ENCODE assay signal across 8 cellular contexts in the genomic region with DNA sequence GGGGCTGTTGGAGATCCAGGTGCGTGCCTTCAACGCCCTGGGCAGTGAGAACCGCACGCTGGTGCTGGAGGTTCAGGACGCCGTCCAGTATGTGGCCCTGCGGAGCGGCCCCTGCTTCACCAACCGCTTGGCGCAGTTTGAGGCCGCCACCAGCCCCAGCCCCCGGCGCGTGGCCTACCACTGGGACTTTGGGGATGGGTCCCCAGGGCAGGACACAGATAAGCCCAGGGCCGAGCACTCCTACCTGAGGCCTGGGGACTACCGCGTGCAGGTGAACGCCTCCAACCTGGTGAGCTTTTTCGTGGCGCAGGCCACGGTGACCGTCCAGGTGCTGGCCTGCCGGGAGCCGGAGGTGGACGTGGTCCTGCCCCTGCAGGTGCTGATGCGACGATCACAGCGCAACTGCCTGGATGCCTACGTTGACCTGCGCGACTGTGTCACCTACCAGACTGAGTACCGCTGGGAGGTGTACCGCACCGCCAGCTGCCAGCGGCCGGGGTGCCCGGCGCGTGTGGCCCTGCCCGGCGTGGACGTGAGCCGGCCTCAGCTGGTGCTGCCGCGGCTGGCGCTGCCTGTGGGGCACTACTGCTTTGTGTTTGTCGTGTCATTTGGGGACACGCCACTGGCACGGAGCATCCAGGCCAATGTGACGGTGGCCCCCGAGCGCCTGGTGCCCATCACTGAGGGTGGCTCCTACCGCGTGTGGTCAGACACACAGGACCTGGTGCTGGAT. TPM values are rescaled to one million over a fixed set of nuclear protein-coding genes. Genes with fewer than 3 reads are reported as not detected.
DNase-seq lines count a peak whose midpoint lies in the region; ATAC-seq, FAIRE-seq and TF ChIP-seq lines count a peak whose summit lies in the region.
"Not testable (repeated sequence)": the region's sequence is repeated elsewhere in the genome, so short reads cannot be mapped to it uniquely, and the experiment has no call there.

No MANE protein-coding gene starts in this region.

- H3K4me1 Mint-ChIP-seq in endothelial cell (ENCODE audit: unreplicated experiment); osteocyte (ENCODE audit: unreplicated experiment); stimulated activated effector memory CD8-positive, alpha-beta T cell treated with anti-CD3 and anti-CD28 coated beads, Interleukin-12 subunit alpha, Interleukin-12 subunit beta, amount 100 ng/mL, for 72 hours: not testable (repeated sequence)

- H3K27ac Mint-ChIP-seq in endothelial cell (ENCODE audit: unreplicated experiment); osteocyte (ENCODE audit: unreplicated experiment); stimulated activated effector memory CD8-positive, alpha-beta T cell treated with anti-CD3 and anti-CD28 coated beads, Interleukin-12 subunit alpha, Interleukin-12 subunit beta, amount 100 ng/mL, for 72 hours: not testable (repeated sequence)

- not testable (repeated sequence) for FAIRE-seq in HepG2 (lab: Jason Lieb, UNC)

- TF ChIP-seq EP300 in HepG2 (IDR thresholded peaks at IDR 0.05; ENCODE audit: low read depth in 2 of 2, low read length in 2 of 2); HepG2 (CRISPR knock-in tag; IDR thresholded peaks at IDR 0.05; ENCODE audit: borderline replicate concordance): not testable (repeated sequence)

- WGBS in HepG2 (ENCODE audit: low lambda C conversion rate) = 61% methylated on average over 11 of the region's 54 CpGs
- 97 to 98% methylated on average over 27 to 38 of the region's 54 CpGs for WGBS in aorta, 2 donors

- not testable (repeated sequence) for H3K27me3 ChIP-seq in MG63; left ventricle myocardium inferior (ENCODE audit: low read depth); HepG2 (ENCODE audit: control insufficient read depth in 1 of 2, insufficient read depth in 2 of 2, low read length in 2 of 2); aorta (ENCODE audit: control insufficient read depth in 1 of 2, insufficient read depth in 2 of 2, low read length in 1 of 2)

- H3K27me3 Mint-ChIP-seq in endothelial cell (ENCODE audit: unreplicated experiment); osteocyte (ENCODE audit: unreplicated experiment): not testable (repeated sequence)

- not testable (repeated sequence) for H3K36me3 Mint-ChIP-seq in endothelial cell (ENCODE audit: low read depth, unreplicated experiment); osteocyte (ENCODE audit: unreplicated experiment); stimulated activated effector memory CD8-positive, alpha-beta T cell treated with anti-CD3 and anti-CD28 coated beads, Interleukin-12 subunit alpha, Interleukin-12 subunit beta, amount 100 ng/mL, for 72 hours

- not testable (repeated sequence) for BruUV-seq in HepG2 (replicated peaks; lab: Mats Ljungman, UMichigan)

- DNase-seq in MG63 (peak; percentile 0), endothelial cell (ENCODE audit: low spot score) (peak; percentile 2), left ventricle myocardium inferior (peak; percentile 13), osteocyte (ENCODE audit: extremely low spot score, unreplicated experiment) (peak; percentile 85), aorta (peak; percentile 43 to 77)
- peak; percentile 46 for DNase-seq in activated CD8-positive, alpha-beta memory T cell treated with anti-CD3 and anti-CD28 coated beads, Interleukin-2, amount 50 U/mL, for 48 hours
- not testable (repeated sequence) for DNase-seq in HepG2 (ENCODE audit: low spot score)
- DNase-seq in stimulated activated effector memory CD8-positive, alpha-beta T cell treated with anti-CD3 and anti-CD28 coated beads, Interleukin-12 subunit alpha, Interleukin-12 subunit beta, amount 100 ng/mL, for 72 hours (ENCODE audit: low spot score in 2 of 2) = peak in 1 of 2 donors; percentile 23

- CTCF ChIA-PET in HepG2 (lab: Yijun Ruan, JAX; ENCODE audit: low intra/inter-chr PET ratio, low total read pairs) = not testable (repeated sequence)

- H4K20me1 ChIP-seq in HepG2 (ENCODE audit: insufficient read depth, low read length) = not testable (repeated sequence)

- not testable (repeated sequence) for H3K4me3 ChIP-seq in MG63; left ventricle myocardium inferior; HepG2 (replicated peaks in 1 of 3; ENCODE audit: insufficient read depth in 1 of 3, low read depth in 2 of 3, low read length in 3 of 3); aorta (ENCODE audit: low read length in 2 of 2)

- intact Hi-C loops in left ventricle myocardium inferior (cut with micrococcal nuclease); HepG2 (cut with micrococcal nuclease; ENCODE audit: unreplicated experiment); aorta (cut with DNase I): not testable (repeated sequence)

- in situ Hi-C loops in HepG2 (cut with HindIII; ENCODE audit: extremely low pct_ligation_motif_present, low pct_unique_long_range_greater_than_20kb) = not testable (repeated sequence)

- not testable (repeated sequence) for H3K4me3 Mint-ChIP-seq in endothelial cell (ENCODE audit: unreplicated experiment); osteocyte (ENCODE audit: unreplicated experiment); stimulated activated effector memory CD8-positive, alpha-beta T cell treated with anti-CD3 and anti-CD28 coated beads, Interleukin-12 subunit alpha, Interleukin-12 subunit beta, amount 100 ng/mL, for 72 hours

- not testable (repeated sequence) for TF ChIP-seq RAD21 in HepG2 (CRISPR knock-in tag; IDR thresholded peaks at IDR 0.05)

- POLR2A ChIA-PET in HepG2 (lab: Yijun Ruan, JAX) = not testable (repeated sequence)

- H3K79me2 ChIP-seq in HepG2 (ENCODE audit: insufficient read depth, low read length) = not testable (repeated sequence)

- not testable (repeated sequence) for H3K27ac ChIP-seq in left ventricle myocardium inferior (replicated peaks); HepG2 (ENCODE audit: extremely low read length, insufficient read depth, low read length); aorta (ENCODE audit: low read depth in 1 of 2, low read length in 2 of 2)

- not testable (repeated sequence) for H3K9ac ChIP-seq in HepG2 (ENCODE audit: insufficient read depth, low read depth, low read length)

- not testable (repeated sequence) for H3K9me3 Mint-ChIP-seq in endothelial cell (ENCODE audit: unreplicated experiment); osteocyte (ENCODE audit: unreplicated experiment); stimulated activated effector memory CD8-positive, alpha-beta T cell treated with anti-CD3 and anti-CD28 coated beads, Interleukin-12 subunit alpha, Interleukin-12 subunit beta, amount 100 ng/mL, for 72 hours

- H3K36me3 ChIP-seq in MG63; left ventricle myocardium inferior; HepG2 (replicated peaks in 1 of 2; ENCODE audit: control insufficient read depth in 1 of 2, insufficient read depth in 2 of 2, low read length in 2 of 2); aorta (ENCODE audit: control insufficient read depth in 1 of 2, insufficient read depth in 2 of 2, low read length in 1 of 2): not testable (repeated sequence)

- H2AFZ ChIP-seq in HepG2 (ENCODE audit: low read length) = not testable (repeated sequence)

- H3K4me2 ChIP-seq in HepG2 (ENCODE audit: low read depth, low read length) = not testable (repeated sequence)

- TF ChIP-seq POLR2A in HepG2 (IDR thresholded peaks at IDR 0.05; ENCODE audit: insufficient read depth in 1 of 2, low read depth in 2 of 2, low read length in 2 of 2) = not testable (repeated sequence)

- not testable (repeated sequence) for H3K4me1 ChIP-seq in left ventricle myocardium inferior; HepG2 (ENCODE audit: insufficient read depth, low read length); aorta (ENCODE audit: control insufficient read depth in 1 of 2, insufficient read depth in 2 of 2, low read length in 2 of 2)

- H3K9me3 ChIP-seq in MG63; left ventricle myocardium inferior (replicated peaks); HepG2 (ENCODE audit: low read length); aorta (ENCODE audit: control insufficient read depth, low read length): not testable (repeated sequence)

- ATAC-seq in HepG2 = peak; percentile 2; the same call in 2 of the 3 replicates
- peak; percentile 40 for ATAC-seq in stimulated activated effector memory CD8-positive, alpha-beta T cell treated with anti-CD3 and anti-CD28 coated beads, Interleukin-12 subunit alpha, Interleukin-12 subunit beta, amount 100 ng/mL, for 72 hours
- peak; percentile 76 for ATAC-seq in aorta (ENCODE audit: low FRiP score)

- not testable (repeated sequence) for TF ChIP-seq CTCF in endothelial cell (IDR thresholded peaks at IDR 0.05; ENCODE audit: unreplicated experiment); left ventricle myocardium inferior (IDR thresholded peaks at IDR 0.05; ENCODE audit: borderline replicate concordance); HepG2 (CRISPR knock-in tag; IDR thresholded peaks at IDR 0.05); osteocyte (IDR thresholded peaks at IDR 0.05)

RNA-seq across cellular contexts. Expression of a gene that starts 12.2 kb away (rescaled TPM):
- total RNA-seq in MG63 (2014; rRNA removed; shearing (Covaris generic); ENCODE audit: low replicate concordance) = 11.1 TPM in 1 of 2 replicates, not detected in the other
- 5.8 TPM for total RNA-seq in endothelial cell (ENCODE audit: unreplicated experiment)
- total RNA-seq in left ventricle myocardium inferior = 3.2 TPM
- total RNA-seq in HepG2 (2016; rRNA removed; fragmentation: Illumina TruSeq; extraction: Trizol) = 4.8 and 11.0 TPM in 2 replicates
- total RNA-seq in HepG2 (2016; cell fraction: cytosol; rRNA removed; fragmentation: Illumina TruSeq; extraction: Trizol; ENCODE audit: low read depth) = 1.1 and 2.6 TPM in 2 replicates
- 4.3 and 9.5 TPM in 2 replicates for total RNA-seq in HepG2 (2016; cell fraction: insoluble cytoplasmic fraction; rRNA removed; fragmentation: Illumina TruSeq; extraction: Trizol)
- 4.0 and 4.2 TPM in 2 replicates for total RNA-seq in HepG2 (2016; cell fraction: membrane; rRNA removed; fragmentation: Illumina TruSeq; extraction: Trizol)
- 4.9 and 17.0 TPM in 2 replicates for total RNA-seq in HepG2 (2016; cell fraction: nucleus; rRNA removed; fragmentation: Illumina TruSeq; extraction: Trizol)
- polyA plus RNA-seq in HepG2 (2011; rRNA removed) = 65.3 and 97.4 TPM in 2 replicates
- 30.8 and 41.5 TPM in 2 replicates for polyA plus RNA-seq in HepG2 (2011; cell fraction: cytosol; rRNA removed)
- polyA plus RNA-seq in HepG2 (2011; cell fraction: nucleus; rRNA removed) = 91.0 and 119 TPM in 2 replicates
- polyA plus RNA-seq in HepG2 (2012) = 13.5 and 19.9 TPM in 2 replicates
- 3.9 and 4.4 TPM in 2 replicates for polyA plus RNA-seq in HepG2 (2016; cell fraction: cytosol; fragmentation: Illumina TruSeq; extraction: Trizol; ENCODE audit: low read depth)
- 17.8 and 30.2 TPM in 2 replicates for polyA plus RNA-seq in HepG2 (2016; cell fraction: insoluble cytoplasmic fraction; fragmentation: Illumina TruSeq; extraction: Trizol; ENCODE audit: low read depth)
- 7.8 and 8.1 TPM in 2 replicates for polyA plus RNA-seq in HepG2 (2016; cell fraction: membrane; fragmentation: Illumina TruSeq; extraction: Trizol; ENCODE audit: low read depth)
- polyA plus RNA-seq in HepG2 (2016; cell fraction: nucleus; fragmentation: Illumina TruSeq; extraction: Trizol; ENCODE audit: insufficient read depth, low read depth) = 104 and 133 TPM in 2 replicates
- polyA minus RNA-seq in HepG2 (2011; rRNA and poly(A)+ RNA removed; ENCODE audit: low replicate concordance) = 0.92 and 1.1 TPM in 2 replicates
- polyA minus RNA-seq in HepG2 (2011; cell fraction: cytosol; rRNA and poly(A)+ RNA removed) = 1.4 and 3.1 TPM in 2 replicates
- polyA minus RNA-seq in HepG2 (2011; cell fraction: nucleus; rRNA and poly(A)+ RNA removed) = 6.7 and 7.5 TPM in 2 replicates
- total RNA-seq in osteocyte = 5.9 and 7.6 TPM in 2 replicates
- 10 to 100 TPM in 1 of 2 donors, 1 to 10 TPM in 1; 7.5 to 25.3 TPM for total RNA-seq in aorta
- polyA plus RNA-seq in aorta = 10 to 100 TPM in 1 of 2 donors, not detected in 1; 13.9 TPM

Comparison
In these comparisons a context has a peak if more than half of its experiments do, and no peak if none do; other contexts are left out.
1. ATAC-seq: peak in every context shown above with its lines; median percentile 76 in aorta; 40 in stimulated activated effector memory CD8-positive, alpha-beta T cell treated with anti-CD3 and anti-CD28 coated beads, Interleukin-12 subunit alpha, Interleukin-12 subunit beta, amount 100 ng/mL, for 72 hours; 2 in HepG2.